ENCODE assay signal across 8 cellular contexts in genomic region chr5:124741711-124742496, GRCh38. TPM values are rescaled to one million over a fixed set of nuclear protein-coding genes. Genes with fewer than 3 reads are reported as not detected.
A peak's percentile ranks its signal among the peaks of the same experiment; 100 is the strongest.
DNase-seq lines count a peak whose midpoint lies in the region; ATAC-seq, FAIRE-seq and TF ChIP-seq lines count a peak whose summit lies in the region.

No MANE protein-coding gene starts in this region.

- intact Hi-C loops in PC-3 (cut with micrococcal nuclease) (loop anchor here (1.0 to 10.0 kb wide), 4 partner anchors 86 to 1393 kb away; no protein-coding TSS in a partner anchor), esophagus squamous epithelium (cut with DNase I) (loop anchor here (10.0 kb wide), 1 partner anchor 743 kb away; no protein-coding TSS in a partner anchor)

- CTCF ChIA-PET in PC-3 (lab: Charles Lee), result no interaction called here

- no peaks in the 10 kb centered on the region for H3K36me3 ChIP-seq in PC-3 (ENCODE audit: low read depth, low read length)
- no peaks in the 10 kb centered on the region for H3K36me3 ChIP-seq in esophagus squamous epithelium

- H3K4me2 ChIP-seq in PC-3 (ENCODE audit: low read length), result peak overlapping the region; percentile 71

- TF ChIP-seq CTCF in PC-3 (conservative IDR thresholded peaks at IDR 0.05; ENCODE audit: low read depth, low read length) (no peak), esophagus squamous epithelium (IDR thresholded peaks at IDR 0.05) (no peak)

- no peaks in the 10 kb centered on the region for H3F3A ChIP-seq in PC-3 (ENCODE audit: low read length, unreplicated experiment)

- H3K9me2 ChIP-seq in PC-3 (replicated peaks; ENCODE audit: low read length), result no peaks in the 10 kb centered on the region

- H4K20me1 ChIP-seq in PC-3 (ENCODE audit: low read length), result no peaks in the 10 kb centered on the region

- H3K27me3 ChIP-seq in PC-3 (ENCODE audit: low read length), result no peaks in the 10 kb centered on the region
- no peaks in the 10 kb centered on the region for H3K27me3 ChIP-seq in esophagus squamous epithelium

- FAIRE-seq in GM12892 (lab: Jason Lieb, UNC), result peak; percentile 81

- ATAC-seq in PC-3, result peak; percentile 23; the same call in 1 of the 2 replicates
- no peak for ATAC-seq in stimulated activated naive CD8-positive, alpha-beta T cell treated with anti-CD3 and anti-CD28 coated beads, Interleukin-15, Interleukin-2, amounts not matched to agents 100 U/mL and 50 U/mL, for 24 hours

- POLR2A ChIA-PET in PC-3 (lab: Charles Lee; ENCODE audit: unreplicated experiment), result no interaction called here

- peak overlapping the region; percentile 75 for H3K27ac ChIP-seq in PC-3 (ENCODE audit: low read length)
- H3K27ac ChIP-seq in esophagus squamous epithelium, result peak overlapping the region; percentile 72 to 96 (median 86)

- WGBS in esophagus squamous epithelium, 2 donors, result 25 to 35% methylated on average over 4 of the region's 4 CpGs

- H3K4me1 ChIP-seq in PC-3 (ENCODE audit: insufficient read depth, low read length) (peaks cover 53% of the 10 kb centered on the region), esophagus squamous epithelium (peaks cover 13 to 93% (median 30%) of the 10 kb centered on the region in 3 donors)

- no peaks in the 10 kb centered on the region for H3K79me2 ChIP-seq in PC-3 (ENCODE audit: low read length)

- no peak for DNase-seq in GM12892 (ENCODE audit: insufficient read length)
- peak; percentile 84 for DNase-seq in PC-3
- DNase-seq in esophagus squamous epithelium (lab: John Stamatoyannopoulos, UW), result no peak
- peak; percentile 99 for DNase-seq in renal cortical epithelial cell (ENCODE audit: low read depth)
- no peak for DNase-seq in NCI-H187 treated with DMSO at 0.1 percent for 48 hours (lab: John Stamatoyannopoulos, UW)
- DNase-seq in stimulated activated naive CD4-positive, alpha-beta T cell treated with Interleukin-2 at 50 U/mL for 16 hours (lab: John Stamatoyannopoulos, UW), result no peak
- DNase-seq in DMS153 treated with DMSO at 0.1 percent for 48 hours (lab: John Stamatoyannopoulos, UW; ENCODE audit: unreplicated experiment), result no peak
- DNase-seq in stimulated activated naive CD8-positive, alpha-beta T cell treated with anti-CD3 and anti-CD28 coated beads, Interleukin-15, Interleukin-2, amounts not matched to agents 100 U/mL and 50 U/mL, for 24 hours, result no peak

- H3K9me3 ChIP-seq in PC-3 (ENCODE audit: low read length) (no peaks in the 10 kb centered on the region), esophagus squamous epithelium (no peaks in the 10 kb centered on the region)

- TF ChIP-seq POLR2A in GM12892 (IDR thresholded peaks at IDR 0.05; ENCODE audit: low read depth, low read length) (no peak), esophagus squamous epithelium (IDR thresholded peaks at IDR 0.05) (no peak)

- H3K9ac ChIP-seq in PC-3 (ENCODE audit: low read length), result no peak overlapping the region

- H3K4me3 ChIP-seq in PC-3 (ENCODE audit: low read length) (peak overlapping the region; percentile 25; the same call in 1 of the 2 replicates), esophagus squamous epithelium (peak overlapping the region in 3 of 4 donors; percentile 64 to 78 (median 68))

- BruUV-seq in PC-3 (replicated peaks; lab: Mats Ljungman, UMichigan), result no TSS peak

- H2AFZ ChIP-seq in PC-3 (ENCODE audit: low read length), result no peak overlapping the region

RNA-seq across cellular contexts. Expression of gene ZNF608, which starts 4.5 kb away (rescaled TPM):
- polyA plus RNA-seq in GM12892 (2012; ENCODE audit: missing spikeins), result 12.9 TPM
- total RNA-seq in PC-3 (2014; rRNA removed), result 0.95 and 1.2 TPM in 2 replicates
- total RNA-seq in esophagus squamous epithelium, result 10 to 100 TPM in 2 of 4 donors, 1 to 10 TPM in 2; 5.8 to 25.7 (median 10.4) TPM
- 59.6 and 116 TPM in 2 replicates for total RNA-seq in renal cortical epithelial cell

Comparison
In these comparisons a context has a peak if more than half of its experiments do, and no peak if none do; other contexts are left out.
1. DNase-seq: peak in PC-3 (single experiment) and renal cortical epithelial cell (single experiment); none in GM12892 (single experiment), esophagus squamous epithelium (single experiment), NCI-H187 treated with DMSO at 0.1 percent for 48 hours (single experiment), stimulated activated naive CD4-positive, alpha-beta T cell treated with Interleukin-2 at 50 U/mL for 16 hours (single experiment), DMS153 treated with DMSO at 0.1 percent for 48 hours (single experiment) and stimulated activated naive CD8-positive, alpha-beta T cell treated with anti-CD3 and anti-CD28 coated beads, Interleukin-15, Interleukin-2, amounts not matched to agents 100 U/mL and 50 U/mL, for 24 hours (single experiment).